Comparison of ENCODE assay signal across 24 cellular contexts in the genomic region with DNA sequence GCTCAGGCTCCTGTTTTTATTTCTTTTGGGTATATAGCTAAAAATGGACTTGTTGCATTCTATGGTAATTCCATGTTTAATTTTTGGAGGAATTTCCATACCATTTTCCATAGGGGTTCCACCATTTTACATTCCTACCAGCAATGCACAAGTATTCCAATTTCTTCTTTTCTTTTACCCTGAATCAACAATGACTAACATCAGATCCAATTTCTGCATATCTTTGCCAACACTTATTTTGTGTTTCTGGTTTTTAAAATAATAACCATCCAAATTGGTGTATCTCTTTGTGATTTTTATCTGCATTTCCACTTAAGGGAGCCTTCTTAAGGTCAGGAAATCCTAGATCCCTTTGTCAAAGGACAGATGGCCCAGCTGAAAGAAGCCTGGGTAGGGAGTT. TPM values are rescaled to one million over a fixed set of nuclear protein-coding genes. Genes with fewer than 3 reads are reported as not detected.
DNase-seq lines count a peak whose midpoint lies in the region; ATAC-seq and TF ChIP-seq lines count a peak whose summit lies in the region.
"Had no signal": no experiment of that assay in that cellular context is flagged by ENCODE, and none has a peak within 500 bp of the region (broad histone marks: within the 10 kb centered on the region; RNA-seq: fewer than 3 reads in every experiment).

No MANE protein-coding gene starts in this region.

- H3K27ac ChIP-seq in esophagus squamous epithelium (peak overlapping the region in 3 of 4 donors; percentile 67 to 84 (median 74)), gastrocnemius medialis (peak overlapping the region; percentile 68 to 76 (median 73))
- H3K27ac ChIP-seq: ovary had no signal

- H3K27me3 Mint-ChIP-seq in HFFc6 (ENCODE audit: insufficient read depth) (no peaks in the 10 kb centered on the region), T-helper 17 cell (no peaks in the 10 kb centered on the region)
- H3K27me3 Mint-ChIP-seq: activated B cell treated with CpG ODN at 0.5 μM for 24 hours had no signal

- no peaks in the 10 kb centered on the region; the same call in 1 of the 2 replicates for H3K9me3 Mint-ChIP-seq in HFFc6
- H3K9me3 Mint-ChIP-seq: activated B cell treated with CpG ODN at 0.5 μM for 24 hours; activated naive CD4-positive, alpha-beta T cell treated with anti-CD3 and anti-CD28 coated beads, Interleukin-2, amount 10 ng/mL, durations not matched to agents 7 days and 5 days; GM23338 had no signal

- intact Hi-C loops in esophagus squamous epithelium (cut with DNase I) (no loop called here), gastrocnemius medialis (cut with DNase I; ENCODE audit: low total_unique reads) (loop anchor here (2.0 kb wide), 1 partner anchor 27 kb away; no protein-coding TSS in a partner anchor)

- no peak for TF ChIP-seq CTCF in HFFc6 (IDR thresholded peaks at IDR 0.05)
- no peak for TF ChIP-seq CTCF in esophagus squamous epithelium (IDR thresholded peaks at IDR 0.05)
- TF ChIP-seq CTCF in gastrocnemius medialis (IDR thresholded peaks at IDR 0.05 in 4 of 5, conservative IDR thresholded peaks at IDR 0.05 in 1 of 5) = no peak

- H3K4me1 ChIP-seq in esophagus squamous epithelium (peaks cover 18 to 47% (median 18%) of the 10 kb centered on the region in 3 donors), gastrocnemius medialis (peaks cover 27 to 36% of the 10 kb centered on the region in 2 donors)

- H3K4me3 ChIP-seq in esophagus squamous epithelium (no peak overlapping the region), gastrocnemius medialis (no peak overlapping the region)
- H3K4me3 ChIP-seq: GM23338, lower lobe of right lung, ovary, tibial nerve had no signal

- ATAC-seq in T-helper 17 cell (no peak), gastrocnemius medialis (no peak), HG03378 (IDR thresholded peaks at IDR 0.05; ENCODE audit: unreplicated experiment) (no peak), HG02798 (IDR thresholded peaks at IDR 0.05; ENCODE audit: poor library complexity, unreplicated experiment) (no peak)
- ATAC-seq: GM23338 had no signal

- peaks cover 0 to 15% (median 0%) of the 10 kb centered on the region in 3 donors for H3K36me3 ChIP-seq in esophagus squamous epithelium
- H3K36me3 ChIP-seq in gastrocnemius medialis = peaks cover 0 to 6% of the 10 kb centered on the region in 2 donors
- H3K36me3 ChIP-seq: ovary had no signal

- no peaks in the 10 kb centered on the region for H3K27me3 ChIP-seq in esophagus squamous epithelium
- no peaks in the 10 kb centered on the region for H3K27me3 ChIP-seq in gastrocnemius medialis
- H3K27me3 ChIP-seq: ovary, tibial nerve had no signal

- TF ChIP-seq POLR2A in esophagus squamous epithelium (IDR thresholded peaks at IDR 0.05) (no peak), gastrocnemius medialis (IDR thresholded peaks at IDR 0.05) (no peak)

- H3K27ac Mint-ChIP-seq in HFFc6 (peak overlapping the region; percentile 87), T-helper 17 cell (peak overlapping the region; percentile 6)
- H3K27ac Mint-ChIP-seq: activated B cell treated with CpG ODN at 0.5 μM for 24 hours; activated naive CD4-positive, alpha-beta T cell treated with anti-CD3 and anti-CD28 coated beads, Interleukin-2, amount 10 ng/mL, durations not matched to agents 7 days and 5 days; GM23338 had no signal

- H3K36me3 Mint-ChIP-seq in HFFc6 (ENCODE audit: low read depth) (peaks cover 11% of the 10 kb centered on the region; the same call in 1 of the 2 replicates), T-helper 17 cell (ENCODE audit: low read depth) (no peaks in the 10 kb centered on the region)
- H3K36me3 Mint-ChIP-seq: activated naive CD4-positive, alpha-beta T cell treated with anti-CD3 and anti-CD28 coated beads, Interleukin-2, amount 10 ng/mL, durations not matched to agents 7 days and 5 days had no signal

- H3K4me1 Mint-ChIP-seq in HFFc6 (ENCODE audit: low read depth) (peaks cover 73% of the 10 kb centered on the region), T-helper 17 cell (peaks cover 14% of the 10 kb centered on the region)
- H3K4me1 Mint-ChIP-seq: activated naive CD4-positive, alpha-beta T cell treated with anti-CD3 and anti-CD28 coated beads, Interleukin-2, amount 10 ng/mL, durations not matched to agents 7 days and 5 days had no signal

- H3K9me3 ChIP-seq in T-helper 17 cell (ENCODE audit: control insufficient read depth, low read length, poor library complexity, severe bottlenecking) (no peaks in the 10 kb centered on the region), esophagus squamous epithelium (no peaks in the 10 kb centered on the region), gastrocnemius medialis (no peaks in the 10 kb centered on the region)
- H3K9me3 ChIP-seq: lower lobe of right lung, ovary, tibial nerve had no signal

- in situ Hi-C loops in gastrocnemius medialis (cut with MboI; ENCODE audit: low sequenced_read_pairs in 4 of 4) = no loop called here

- DNase-seq in HFFc6 (no peak), T-helper 17 cell (no peak), esophagus squamous epithelium (lab: John Stamatoyannopoulos, UW) (no peak), gastrocnemius medialis (no peak), NCI-H345 (lab: John Stamatoyannopoulos, UW) (no peak), EL (no peak)
- DNase-seq: activated B cell treated with CpG ODN at 0.5 μM for 24 hours; activated CD4-positive, alpha-beta T cell treated with anti-CD3 and anti-CD28 coated beads, Interleukin-2, amount 50 U/mL, for 48 hours; activated naive CD4-positive, alpha-beta T cell treated with anti-CD3 and anti-CD28 coated beads, Interleukin-2, amount 10 ng/mL, durations not matched to agents 7 days and 5 days; activated T-cell treated with anti-CD3 and anti-CD28 coated beads for 4 hours; AML-193; DMS79 treated with DMSO at 0.1 percent for 48 hours; hypothalamus; islet precursor cell; KBM-7; lower lobe of right lung; NCI-H187 treated with DMSO at 0.1 percent for 48 hours; ovary; stimulated activated CD4-positive, alpha-beta T cell treated with anti-CD3 and anti-CD28 coated beads, Interleukin-2, amount 100 ng/mL, for 24 hours; stimulated activated naive CD4-positive, alpha-beta T cell treated with Interleukin-2 at 50 U/mL for 16 hours had no signal

- no peak overlapping the region; the same call in 1 of the 2 replicates for H3K4me3 Mint-ChIP-seq in HFFc6
- H3K4me3 Mint-ChIP-seq in T-helper 17 cell = peak overlapping the region; percentile 56
- H3K4me3 Mint-ChIP-seq: activated B cell treated with CpG ODN at 0.5 μM for 24 hours; activated naive CD4-positive, alpha-beta T cell treated with anti-CD3 and anti-CD28 coated beads, Interleukin-2, amount 10 ng/mL, durations not matched to agents 7 days and 5 days; GM23338 had no signal

RNA-seq across cellular contexts. Expression of a gene that starts 29.5 kb away (rescaled TPM):
- total RNA-seq in HFFc6 (2021; fragmentation: NEBNext Ultra II Directional; extraction: Animal tissue kit (Norgen Biotek cat#: 25700)) = 10 to 100 TPM; 20.3 to 22.1 (median 21.6) TPM
- 10 to 100 TPM; 20.6 to 21.2 TPM for total RNA-seq in T-helper 17 cell
- total RNA-seq in esophagus squamous epithelium = 10 to 100 TPM in 3 of 4 donors, 1 to 10 TPM in 1; 9.4 to 19.1 (median 13.6) TPM
- total RNA-seq in gastrocnemius medialis = 10 to 100 TPM; 12.5 to 15.3 (median 13.6) TPM
